Comparison of ENCODE assay signal across 8 cellular contexts in the genomic region with DNA sequence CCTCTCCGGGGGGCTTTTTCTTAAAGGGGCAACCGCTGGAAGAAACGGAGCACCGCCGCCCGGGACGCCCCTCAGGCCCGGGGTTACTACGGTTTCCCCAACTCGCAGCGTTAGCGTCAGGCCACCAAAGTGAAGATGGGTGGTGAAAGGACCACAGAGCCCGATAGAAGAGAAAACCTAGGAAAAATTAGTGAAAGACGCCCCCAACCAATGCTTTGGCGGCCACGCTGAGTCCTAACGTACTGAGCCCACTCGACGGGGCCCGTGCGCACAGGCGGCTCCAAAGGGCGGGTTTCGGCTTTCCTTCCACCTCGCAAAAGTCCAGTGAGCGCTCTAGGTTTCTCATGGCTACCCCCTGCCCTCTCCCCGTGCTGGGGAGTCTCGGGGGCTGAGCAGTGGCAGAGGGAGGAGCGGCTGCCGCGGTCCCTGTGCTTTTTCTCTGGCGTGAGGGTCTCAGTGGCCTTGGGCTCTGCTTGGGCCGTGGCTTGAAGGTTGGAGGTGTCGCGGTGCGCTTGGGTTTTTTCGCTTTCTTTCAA. TPM values are rescaled to one million over a fixed set of nuclear protein-coding genes. Genes with fewer than 3 reads are reported as not detected.
DNase-seq lines count a peak whose midpoint lies in the region; ATAC-seq and TF ChIP-seq lines count a peak whose summit lies in the region.

No MANE protein-coding gene starts in this region.

- H3K4me1 Mint-ChIP-seq in WTC11 = peaks cover 39% of the 10 kb centered on the region

- no peaks in the 10 kb centered on the region for H4K20me1 ChIP-seq in osteoblast (ENCODE audit: insufficient read depth, low read length)

- H3K27ac ChIP-seq in esophagus squamous epithelium (peak overlapping the region; percentile 99 to 100 (median 99)), osteoblast (ENCODE audit: low read depth, low read length) (peak overlapping the region; percentile 98)

- H3K9me3 ChIP-seq in esophagus squamous epithelium (no peaks in the 10 kb centered on the region), osteoblast (ENCODE audit: low read depth, low read length) (no peaks in the 10 kb centered on the region)

- CTCF ChIA-PET in WTC11 (lab: Charles Lee) = no interaction called here

- no peaks in the 10 kb centered on the region for H3K9me3 Mint-ChIP-seq in WTC11

- 0 to 1% methylated on average over 12 to 19 of the region's 37 CpGs for WGBS in esophagus squamous epithelium, 2 donors

- DNase-seq in activated naive CD4-positive, alpha-beta T cell (lab: John Stamatoyannopoulos, UW) = peak in 3 of 4 experiments; percentile 45 to 61 (median 60)
- DNase-seq in activated naive CD4-positive, alpha-beta T cell treated with anti-CD3 and anti-CD28 coated beads, Interleukin-2, amount 50 U/mL, for 16 hours = no peak
- DNase-seq in WTC11 (ENCODE audit: low spot score) = no peak
- no peak for DNase-seq in esophagus squamous epithelium (lab: John Stamatoyannopoulos, UW)
- peak; percentile 76 for DNase-seq in osteoblast (ENCODE audit: insufficient read length, low spot score, missing footprints)
- no peak for DNase-seq in AG08395 (ENCODE audit: low spot score)
- no peak for DNase-seq in OCI-M1 (lab: John Stamatoyannopoulos, UW)

- H3K79me2 ChIP-seq in osteoblast (ENCODE audit: insufficient read depth, low read length) = peaks cover 7% of the 10 kb centered on the region

- H3K27me3 ChIP-seq in esophagus squamous epithelium (no peaks in the 10 kb centered on the region), osteoblast (ENCODE audit: insufficient read depth, low read length) (no peaks in the 10 kb centered on the region)

- H3K4me3 ChIP-seq in esophagus squamous epithelium (peak overlapping the region; percentile 63 to 86 (median 75)), osteoblast (ENCODE audit: insufficient read depth, low read length) (peak overlapping the region; percentile 89)

- H3K4me3 Mint-ChIP-seq in WTC11 = peak overlapping the region; percentile 81

- no peaks in the 10 kb centered on the region; the same call in 1 of the 2 replicates for H3K27me3 Mint-ChIP-seq in WTC11 (ENCODE audit: low read depth)

- TF ChIP-seq POLR2A in esophagus squamous epithelium (IDR thresholded peaks at IDR 0.05) = no peak

- peak overlapping the region; percentile 99 for H3K27ac Mint-ChIP-seq in WTC11

- ATAC-seq in HG03060 (IDR thresholded peaks at IDR 0.05; ENCODE audit: low read depth, unreplicated experiment) = peak; percentile 1
- peak; percentile 4; the same call in 1 of the 2 replicates for ATAC-seq in WTC11

- intact Hi-C loops in esophagus squamous epithelium (cut with DNase I) = no loop called here

- peak overlapping the region; percentile 95 for H3K4me2 ChIP-seq in osteoblast (ENCODE audit: insufficient read depth, low read length)

- H3K36me3 ChIP-seq in esophagus squamous epithelium (no peaks in the 10 kb centered on the region), osteoblast (ENCODE audit: insufficient read depth, low read length) (no peaks in the 10 kb centered on the region)

- TF ChIP-seq CTCF in WTC11 (IDR thresholded peaks at IDR 0.05) = no peak
- no peak for TF ChIP-seq CTCF in esophagus squamous epithelium (IDR thresholded peaks at IDR 0.05)
- TF ChIP-seq CTCF in osteoblast (IDR thresholded peaks at IDR 0.05; ENCODE audit: extremely low read depth, low read depth, low read length) = no peak

- POLR2A ChIA-PET in WTC11 (lab: Charles Lee) = interaction anchor here (2.7 to 3.7 kb wide), 2 partner anchors 12 to 13 kb away, joined by 50 to 51 read pairs; partner anchors contain the start of gene SPEN

- H3K4me1 ChIP-seq in esophagus squamous epithelium (peaks cover 20 to 53% (median 25%) of the 10 kb centered on the region in 3 donors), osteoblast (ENCODE audit: insufficient read depth, low read length) (peaks cover 5% of the 10 kb centered on the region)

- peaks cover 7% of the 10 kb centered on the region for H3K36me3 Mint-ChIP-seq in WTC11

- H2AFZ ChIP-seq in osteoblast (ENCODE audit: low read length) = peak overlapping the region; percentile 63

TF ChIP-seq in WTC11, 78 proteins besides CTCF, POLR2A, EP300 and RAD21:
- TF ChIP-seq E2F1 (CRISPR knock-in tag; IDR thresholded peaks at IDR 0.05) (no peak), ZNF671 (CRISPR knock-in tag; IDR thresholded peaks at IDR 0.05) (no peak), USF1 (CRISPR knock-in tag; IDR thresholded peaks at IDR 0.05) (0 out of 2 replicates have a peak, but pooled peaks have one; percentile 18), ESRRA (CRISPR knock-in tag; IDR thresholded peaks at IDR 0.05; ENCODE audit: borderline replicate concordance) (no peak), MYBL2 (CRISPR knock-in tag; IDR thresholded peaks at IDR 0.05) (peak; percentile 16), ZMAT4 (CRISPR knock-in tag; IDR thresholded peaks at IDR 0.05) (no peak), ELF4 (CRISPR knock-in tag; IDR thresholded peaks at IDR 0.05; ENCODE audit: low read depth) (no peak), RORB (CRISPR knock-in tag; IDR thresholded peaks at IDR 0.05) (no peak), NR1H2 (CRISPR knock-in tag; IDR thresholded peaks at IDR 0.05) (no peak), NFYB (CRISPR knock-in tag; conservative IDR thresholded peaks at IDR 0.05; ENCODE audit: low read depth) (no peak), CREB1 (CRISPR knock-in tag; IDR thresholded peaks at IDR 0.05) (no peak)

RNA-seq across cellular contexts. Expression of gene SPEN, which starts 12.2 kb away (rescaled TPM):
- 48.5 to 50.2 TPM (median 48.8 TPM) in 3 replicates for total RNA-seq in WTC11 (2021)
- total RNA-seq in esophagus squamous epithelium = 10 to 100 TPM; 22.4 to 36.0 (median 30.5) TPM
- 21.0 and 24.8 TPM in 2 replicates for total RNA-seq in osteoblast

RNA-seq across cellular contexts. Expression of gene UQCRHL, which starts 27.8 kb away (rescaled TPM):
- total RNA-seq in WTC11 (2021) (2.6 to 3.8 TPM (median 2.7 TPM) in 3 replicates), esophagus squamous epithelium (1 to 10 TPM in 1 of 4 donors, under 1 TPM in 3; 0.64 to 1.8 (median 0.78) TPM), osteoblast (1.1 and 1.5 TPM in 2 replicates)

Comparison
In these comparisons a context has a peak if more than half of its experiments do, and no peak if none do; other contexts are left out.
1. DNase-seq: peak in activated naive CD4-positive, alpha-beta T cell (3 of 4) and osteoblast (single experiment); none in activated naive CD4-positive, alpha-beta T cell treated with anti-CD3 and anti-CD28 coated beads, Interleukin-2, amount 50 U/mL, for 16 hours (single experiment), WTC11 (single experiment), esophagus squamous epithelium (single experiment), AG08395 (single experiment) and OCI-M1 (single experiment).